Comparison of ENCODE assay signal across 11 cellular contexts in the genomic region with DNA sequence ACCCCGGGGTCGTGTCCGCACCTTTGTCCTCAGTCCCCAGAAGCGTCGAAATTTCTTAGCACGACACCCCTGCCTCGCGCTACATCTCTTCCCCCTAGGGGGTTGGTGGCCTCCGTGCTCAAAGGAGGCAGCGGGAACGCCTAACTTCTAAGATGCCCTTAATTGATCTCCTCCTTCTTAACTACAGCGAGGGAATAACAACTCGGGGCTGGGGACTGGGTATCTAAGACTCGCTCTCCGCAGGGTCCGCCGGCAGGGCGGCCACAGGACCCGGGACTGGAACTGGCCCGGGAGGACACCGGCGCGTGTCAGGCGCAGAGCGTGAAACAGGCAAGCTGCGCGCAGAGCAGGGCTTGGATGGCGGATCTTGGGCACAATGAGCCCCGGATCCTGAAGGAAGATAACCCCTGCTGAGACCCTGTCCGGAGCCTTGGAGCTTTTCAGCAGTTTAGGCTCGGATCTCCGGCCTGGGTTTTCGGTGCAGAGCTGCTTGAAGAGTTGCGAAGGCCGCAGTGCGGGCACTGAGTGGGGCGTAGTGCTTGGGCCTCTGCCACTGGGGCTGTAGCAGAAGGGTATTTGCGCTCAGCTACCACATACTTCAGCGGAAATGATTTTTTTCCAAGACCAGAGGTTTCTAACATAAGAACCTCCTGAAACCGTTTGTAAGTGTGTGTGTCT. TPM values are rescaled to one million over a fixed set of nuclear protein-coding genes. Genes with fewer than 3 reads are reported as not detected.
DNase-seq lines count a peak whose midpoint lies in the region; ATAC-seq and TF ChIP-seq lines count a peak whose summit lies in the region.
"Had no signal": no experiment of that assay in that cellular context is flagged by ENCODE, and none has a peak within 500 bp of the region (broad histone marks: within the 10 kb centered on the region; RNA-seq: fewer than 3 reads in every experiment).

No MANE protein-coding gene starts in this region.

- no peak overlapping the region for H3K23ac ChIP-seq in mesendoderm (ENCODE audit: low read length)

- TF ChIP-seq POLR2A in heart left ventricle (IDR thresholded peaks at IDR 0.05), result no peak
- TF ChIP-seq POLR2A in vagina (IDR thresholded peaks at IDR 0.05), result no peak
- no peak for TF ChIP-seq POLR2A in sigmoid colon (IDR thresholded peaks at IDR 0.05)

- H3K27ac ChIP-seq in heart left ventricle (no peak overlapping the region), right atrium auricular region (no peak overlapping the region), mammary epithelial cell (ENCODE audit: insufficient read depth, low read depth, low read length) (no peak overlapping the region), mesendoderm (ENCODE audit: low read depth, low read length) (no peak overlapping the region), vagina (no peak overlapping the region), sigmoid colon (no peak overlapping the region)
- H3K27ac ChIP-seq: HL-60 had no signal

- H2AFZ ChIP-seq in mammary epithelial cell (ENCODE audit: low read depth, low read length), result no peak overlapping the region

- H4K20me1 ChIP-seq in mammary epithelial cell (ENCODE audit: insufficient read depth, low read length), result no peaks in the 10 kb centered on the region

- in situ Hi-C loops in mammary epithelial cell (cut with MboI; ENCODE audit: low sequenced_read_pairs in 2 of 2), result loop anchor here in 1 of 2 donors (10.0 kb wide), 1 partner anchor 101 kb away; the partner anchor contains the start of gene CALCB

- TF ChIP-seq CTCF in heart left ventricle (IDR thresholded peaks at IDR 0.05) (no peak), right atrium auricular region (IDR thresholded peaks at IDR 0.05) (no peak), mammary epithelial cell (conservative IDR thresholded peaks at IDR 0.05 in 1 of 2, IDR thresholded peaks at IDR 0.05 in 1 of 2; ENCODE audit: extremely low read depth in 1 of 2, insufficient read depth in 1 of 2, low read depth in 1 of 2, low read length in 2 of 2) (no peak), vagina (IDR thresholded peaks at IDR 0.05) (no peak), sigmoid colon (IDR thresholded peaks at IDR 0.05) (no peak)

- H3K9ac ChIP-seq in mammary epithelial cell (ENCODE audit: insufficient read depth, low read length) (no peak overlapping the region), mesendoderm (ENCODE audit: low read length) (peak overlapping the region; percentile 22)

- H3K56ac ChIP-seq in mesendoderm (ENCODE audit: low read length), result peak overlapping the region; percentile 29

- H2BK15ac ChIP-seq in mesendoderm (replicated peaks; ENCODE audit: low read depth), result no peak overlapping the region

- CTCF ChIA-PET in mammary epithelial cell (lab: Charles Lee; ENCODE audit: low non-redundant PET), result interaction anchor here (0.6 kb wide), 2 partner anchors 120 to 1846 kb away, joined by 3 to 5 read pairs; no protein-coding TSS in a partner anchor

- H3K4ac ChIP-seq in mesendoderm (ENCODE audit: low read depth, low read length), result no peak overlapping the region

- no peak overlapping the region for H3K18ac ChIP-seq in mesendoderm (ENCODE audit: low read length)

- peak in 2 of 4 donors; percentile 30 to 31 for ATAC-seq in heart left ventricle

- TF ChIP-seq EP300 in sigmoid colon (IDR thresholded peaks at IDR 0.05), result no peak

- H2BK120ac ChIP-seq in mesendoderm (ENCODE audit: low read depth, low read length), result no peak overlapping the region

- H4K8ac ChIP-seq in mesendoderm (ENCODE audit: low read depth, low read length), result no peak overlapping the region

- H2AK5ac ChIP-seq in mesendoderm (ENCODE audit: low read length), result no peak overlapping the region

- no peaks in the 10 kb centered on the region for H3K9me3 ChIP-seq in heart left ventricle
- no peaks in the 10 kb centered on the region for H3K9me3 ChIP-seq in right atrium auricular region
- no peaks in the 10 kb centered on the region for H3K9me3 ChIP-seq in mammary epithelial cell (replicated peaks; ENCODE audit: insufficient read depth, low read length)
- H3K9me3 ChIP-seq in vagina, result no peaks in the 10 kb centered on the region
- H3K9me3 ChIP-seq in sigmoid colon, result no peaks in the 10 kb centered on the region

- no peak overlapping the region for H2BK5ac ChIP-seq in mesendoderm (ENCODE audit: low read length)

- H3K4me1 ChIP-seq in heart left ventricle, result peaks cover 0 to 36% (median 14%) of the 10 kb centered on the region in 12 donors
- peaks cover 0 to 41% of the 10 kb centered on the region in 2 donors for H3K4me1 ChIP-seq in right atrium auricular region
- peaks cover 18% of the 10 kb centered on the region for H3K4me1 ChIP-seq in mammary epithelial cell (ENCODE audit: insufficient read depth, low read length)
- H3K4me1 ChIP-seq in mesendoderm (ENCODE audit: control insufficient read depth, low read depth, low read length), result peaks cover 6% of the 10 kb centered on the region
- peaks cover 29% of the 10 kb centered on the region for H3K4me1 ChIP-seq in vagina
- peaks cover 0 to 32% (median 30%) of the 10 kb centered on the region in 4 donors for H3K4me1 ChIP-seq in sigmoid colon

- dilution Hi-C loops in mammary epithelial cell (cut with HindIII; ENCODE audit: low sequenced_read_pairs), result no loop called here

- H3K27me3 ChIP-seq in heart left ventricle (peaks cover 30 to 97% (median 71%) of the 10 kb centered on the region in 9 donors), right atrium auricular region (peaks cover 22 to 35% of the 10 kb centered on the region in 2 donors), mammary epithelial cell (ENCODE audit: insufficient read depth, low read length) (peaks cover 48% of the 10 kb centered on the region), mesendoderm (ENCODE audit: insufficient read depth, low read length, poor library complexity) (peaks cover 30% of the 10 kb centered on the region), vagina (peaks cover 6% of the 10 kb centered on the region), sigmoid colon (peaks cover 38 to 91% (median 70%) of the 10 kb centered on the region in 3 donors)

- WGBS in heart left ventricle, 4 donors, result 1 to 3% (median 2%) methylated on average over 10 to 40 of the region's 40 CpGs
- WGBS in mammary epithelial cell (ENCODE audit: low coverage, missing lambda C conversion rate), result 17% methylated on average over 24 of the region's 40 CpGs
- no CpG with 5 or more reads among the region's 40 CpGs for WGBS in mesendoderm (ENCODE audit: extremely low coverage, insufficient coverage, low lambda C conversion rate)
- WGBS in sigmoid colon, 2 donors, result 5 to 9% methylated on average over 40 of the region's 40 CpGs

- BruUV-seq in mammary epithelial cell (replicated peaks; lab: Mats Ljungman, UMichigan), result no TSS peak

- intact Hi-C loops in heart left ventricle (cut with DNase I), result loop anchor here in 5 of 10 donors (5.0 to 10.0 kb wide), 3 partner anchors 98 to 231 kb away; partner anchors contain the start of gene CALCB (in 3 of the 5)
- intact Hi-C loops in mammary epithelial cell (cut with micrococcal nuclease), result loop anchor here (2.0 kb wide), 2 partner anchors 65 to 101 kb away; no protein-coding TSS in a partner anchor
- intact Hi-C loops in vagina (cut with DNase I), result no loop called here
- intact Hi-C loops in sigmoid colon (cut with DNase I), result loop anchor here (5.0 kb wide), 1 partner anchor 98 kb away; the partner anchor contains the start of gene CALCB

- peak in 1 of 5 donors; percentile 57 for DNase-seq in heart left ventricle
- DNase-seq in right atrium auricular region (ENCODE audit: low spot score), result no peak
- no peak for DNase-seq in mammary epithelial cell
- DNase-seq in mesendoderm, result peak; percentile 62
- no peak for DNase-seq in vagina (ENCODE audit: extremely low spot score in 2 of 2)
- no peak for DNase-seq in sigmoid colon
- no peak for DNase-seq in GM19238 (ENCODE audit: insufficient read length, low spot score)
- DNase-seq in cerebellum (ENCODE audit: low spot score), result no peak
- DNase-seq: DND-41 had no signal

- H4K5ac ChIP-seq in mesendoderm (ENCODE audit: low read length), result no peak overlapping the region

- H3K36me3 ChIP-seq in heart left ventricle (no peaks in the 10 kb centered on the region), right atrium auricular region (no peaks in the 10 kb centered on the region), mammary epithelial cell (ENCODE audit: insufficient read depth, low read length) (no peaks in the 10 kb centered on the region), mesendoderm (ENCODE audit: control insufficient read depth, insufficient read depth, low read length) (no peaks in the 10 kb centered on the region), vagina (no peaks in the 10 kb centered on the region), sigmoid colon (no peaks in the 10 kb centered on the region)

- H3K79me1 ChIP-seq in mesendoderm (ENCODE audit: low read length), result no peaks in the 10 kb centered on the region

- H3K4me3 ChIP-seq in heart left ventricle, result peak overlapping the region in 11 of 12 donors; percentile 3 to 47 (median 33)
- H3K4me3 ChIP-seq in right atrium auricular region, result peak overlapping the region in 1 of 2 donors; percentile 39
- H3K4me3 ChIP-seq in mammary epithelial cell (replicated peaks in 1 of 3; ENCODE audit: insufficient read depth in 1 of 3, low read depth in 2 of 3, low read length in 3 of 3), result no peak overlapping the region
- no peak overlapping the region for H3K4me3 ChIP-seq in mesendoderm (ENCODE audit: low read length)
- H3K4me3 ChIP-seq in vagina, result peak overlapping the region; percentile 13 to 25
- H3K4me3 ChIP-seq in sigmoid colon, result peak overlapping the region in 2 of 4 donors; percentile 20

- H3K79me2 ChIP-seq in mammary epithelial cell (ENCODE audit: insufficient read depth, low read length), result no peaks in the 10 kb centered on the region
- H3K79me2 ChIP-seq in mesendoderm (ENCODE audit: control insufficient read depth, insufficient read depth, low read length), result no peaks in the 10 kb centered on the region

- H3K4me2 ChIP-seq in mammary epithelial cell (ENCODE audit: insufficient read depth, low read depth, low read length) (peak overlapping the region; percentile 22), mesendoderm (ENCODE audit: low read length) (peak overlapping the region; percentile 6)

RNA-seq across cellular contexts. Expression of gene CALCA, which starts 2.0 kb away (rescaled TPM):
- total RNA-seq in heart left ventricle (1 to 10 TPM in 2 of 9 donors, under 1 TPM in 1, not detected in 6; 0.28 to 4.7 (median 2.9) TPM), right atrium auricular region (not detected), mammary epithelial cell (not detected), vagina (not detected), sigmoid colon (under 1 TPM in 2 of 4 donors, not detected in 2; 0.36 to 0.66 TPM), cerebellum (3.1 TPM)
- polyA plus RNA-seq in heart left ventricle (1 to 10 TPM in 1 of 2 donors, not detected in 1; 2.1 TPM), mammary epithelial cell (not detected), sigmoid colon (1 to 10 TPM in 1 of 3 donors, not detected in 2; 1.2 TPM)
- polyA minus RNA-seq in mammary epithelial cell, result not detected
- 2.4 TPM for polyA plus RNA-seq in mesendoderm (2013, experiment 1 of 2)
- polyA plus RNA-seq in mesendoderm (2013, experiment 2 of 2), result 2.4 TPM
- total RNA-seq: subcutaneous adipose tissue had no signal

Comparison
In these comparisons a context has a peak if more than half of its experiments do, and no peak if none do; other contexts are left out.
1. H3K4me3 ChIP-seq: peak in heart left ventricle (11 of 12) and vagina (2 of 2); none in mammary epithelial cell (0 of 3) and mesendoderm (single experiment).